Comparison of ENCODE assay signal across 8 cellular contexts in the genomic region with DNA sequence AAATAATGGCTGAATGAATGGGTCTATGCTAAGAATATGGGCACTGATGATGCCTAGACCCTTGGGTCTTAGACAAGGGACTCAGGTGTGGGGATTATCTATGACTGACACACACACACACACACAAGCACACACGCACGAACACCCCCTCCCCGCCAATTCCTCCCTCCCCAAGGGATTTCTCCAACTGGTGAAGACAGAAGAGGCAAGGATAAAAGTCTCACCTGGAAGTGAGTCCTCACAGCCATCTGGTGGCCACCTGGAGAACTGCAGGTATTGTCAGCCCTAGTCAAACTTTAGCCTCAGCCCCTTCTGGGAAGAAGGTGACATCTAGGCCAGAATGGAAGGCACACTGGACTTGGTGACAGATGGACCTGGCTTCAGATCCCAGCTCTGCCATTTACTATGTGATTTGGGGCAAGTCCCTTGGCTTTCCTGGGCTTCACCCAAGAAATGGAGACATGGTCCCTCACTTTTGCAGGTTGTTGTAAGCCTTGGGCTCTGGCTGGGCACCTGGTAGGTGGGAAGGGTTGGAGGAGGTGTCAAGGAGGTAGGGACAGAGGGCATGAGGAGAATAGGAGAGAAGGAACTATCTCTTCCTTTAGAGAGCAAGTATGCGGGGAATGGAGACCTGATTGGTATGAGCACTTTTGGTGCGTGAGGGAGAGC. TPM values are rescaled to one million over a fixed set of nuclear protein-coding genes. Genes with fewer than 3 reads are reported as not detected.
A peak's percentile ranks its signal among the peaks of the same experiment; 100 is the strongest.
DNase-seq lines count a peak whose midpoint lies in the region; ATAC-seq and TF ChIP-seq lines count a peak whose summit lies in the region.

No MANE protein-coding gene starts in this region.

- H3K27me3 ChIP-seq in CD4-positive, alpha-beta memory T cell (ENCODE audit: insufficient read depth, low read length) = no peaks in the 10 kb centered on the region
- H3K27me3 ChIP-seq in heart left ventricle (no peaks in the 10 kb centered on the region), smooth muscle cell (ENCODE audit: low read depth) (no peaks in the 10 kb centered on the region)

- H2AFZ ChIP-seq in smooth muscle cell (ENCODE audit: low read depth) = no peak overlapping the region

- no peak overlapping the region for H3K4me2 ChIP-seq in smooth muscle cell

- peaks cover 16% of the 10 kb centered on the region for H3K4me1 ChIP-seq in CD4-positive, alpha-beta memory T cell (ENCODE audit: insufficient read depth, low read length)
- H3K4me1 ChIP-seq in heart left ventricle (peaks cover 7 to 30% (median 17%) of the 10 kb centered on the region in 12 donors), smooth muscle cell (ENCODE audit: low read depth) (peaks cover 4% of the 10 kb centered on the region)

- POLR2A ChIA-PET in CD4-positive, alpha-beta memory T cell (lab: Charles Lee; ENCODE audit: partially characterized antibody) = no interaction called here
- POLR2A ChIA-PET in RWPE1 (lab: Yijun Ruan, JAX; ENCODE audit: low non-redundant PET) = interaction anchor here (1.7 kb wide), 1 partner anchor 22 kb away, joined by 3 read pairs; the partner anchor contains the start of gene MAP3K6

- no peak overlapping the region for H3K27ac ChIP-seq in CD4-positive, alpha-beta memory T cell (ENCODE audit: low read depth, low read length)
- H3K27ac ChIP-seq in RWPE1 (no peak overlapping the region), heart left ventricle (peak overlapping the region in 5 of 12 donors; percentile 3 to 64 (median 11)), smooth muscle cell (ENCODE audit: low read depth) (no peak overlapping the region)

- ATAC-seq in heart left ventricle = peak in 1 of 4 donors; percentile 20
- no peak for ATAC-seq in GM19452 (IDR thresholded peaks at IDR 0.05; ENCODE audit: unreplicated experiment)
- ATAC-seq in HG03354 (IDR thresholded peaks at IDR 0.05; ENCODE audit: poor library complexity, severe bottlenecking, unreplicated experiment) = no peak

- H3F3A ChIP-seq in smooth muscle cell (ENCODE audit: low read depth) = no peaks in the 10 kb centered on the region

- peaks cover 10 to 17% (median 14%) of the 10 kb centered on the region in 4 donors for H3K4me1 Mint-ChIP-seq in CD4-positive, alpha-beta memory T cell
- peaks cover 17% of the 10 kb centered on the region for H3K4me1 Mint-ChIP-seq in HFFc6 (ENCODE audit: low read depth)

- TF ChIP-seq CTCF in HFFc6 (IDR thresholded peaks at IDR 0.05) (peak; percentile 92), RWPE1 (conservative IDR thresholded peaks at IDR 0.05; ENCODE audit: low read depth) (peak; percentile 91), heart left ventricle (IDR thresholded peaks at IDR 0.05) (peak; percentile 77 to 90 (median 84)), smooth muscle cell (IDR thresholded peaks at IDR 0.05; ENCODE audit: borderline replicate concordance, insufficient read depth, poor library complexity, severe bottlenecking) (peak; percentile 92)

- CTCF ChIA-PET in CD4-positive, alpha-beta memory T cell (lab: Charles Lee; ENCODE audit: partially characterized antibody) = interaction anchor here (0.6 to 12.1 kb wide), 20 partner anchors 9 to 344 kb away, joined by 3 to 325 read pairs (median 4); partner anchors contain the start of gene MAP3K6
- CTCF ChIA-PET in RWPE1 (lab: Yijun Ruan, JAX) = interaction anchor here (0.6 to 5.3 kb wide), 10 partner anchors 9 to 294 kb away, joined by 3 to 45 read pairs (median 5); partner anchors contain the start of gene MAP3K6

- no peak overlapping the region for H3K9ac ChIP-seq in smooth muscle cell (ENCODE audit: low read depth)

- peak overlapping the region in 4 of 7 donors; percentile 1 to 87 (median 76) for H3K27ac Mint-ChIP-seq in CD4-positive, alpha-beta memory T cell
- no peak overlapping the region for H3K27ac Mint-ChIP-seq in HFFc6

- H3K36me3 ChIP-seq in CD4-positive, alpha-beta memory T cell (ENCODE audit: insufficient read depth, low read length) = no peaks in the 10 kb centered on the region
- H3K36me3 ChIP-seq in heart left ventricle = no peaks in the 10 kb centered on the region
- H3K36me3 ChIP-seq in smooth muscle cell (ENCODE audit: low read depth) = no peaks in the 10 kb centered on the region

- H3K36me3 Mint-ChIP-seq in CD4-positive, alpha-beta memory T cell = no peaks in the 10 kb centered on the region
- no peaks in the 10 kb centered on the region for H3K36me3 Mint-ChIP-seq in HFFc6 (ENCODE audit: low read depth)

- H3K9me3 Mint-ChIP-seq in CD4-positive, alpha-beta memory T cell = no peaks in the 10 kb centered on the region
- H3K9me3 Mint-ChIP-seq in HFFc6 = no peaks in the 10 kb centered on the region

- intact Hi-C loops in CD4-positive, alpha-beta memory T cell (cut with micrococcal nuclease) = loop anchor here (1.0 to 2.0 kb wide), 4 partner anchors 24 to 87 kb away; no protein-coding TSS in a partner anchor
- intact Hi-C loops in heart left ventricle (cut with DNase I) = loop anchor here in 4 of 10 donors (2.0 to 10.0 kb wide), 5 partner anchors 22 to 286 kb away; partner anchors contain the start of gene MAP3K6 (in 1 of the 4)

- H3K79me2 ChIP-seq in smooth muscle cell (ENCODE audit: low read depth) = no peaks in the 10 kb centered on the region

- TF ChIP-seq POLR2A in heart left ventricle (IDR thresholded peaks at IDR 0.05) = no peak

- peak overlapping the region in 1 of 8 donors; percentile 35 for H3K4me3 Mint-ChIP-seq in CD4-positive, alpha-beta memory T cell
- H3K4me3 Mint-ChIP-seq in HFFc6 = no peak overlapping the region

- H3K9me3 ChIP-seq in CD4-positive, alpha-beta memory T cell (ENCODE audit: control insufficient read depth in 1 of 2, low read length in 2 of 2) = no peaks in the 10 kb centered on the region
- H3K9me3 ChIP-seq in heart left ventricle (no peaks in the 10 kb centered on the region), smooth muscle cell (replicated peaks; ENCODE audit: low read depth) (no peaks in the 10 kb centered on the region)

- WGBS in heart left ventricle, 4 donors = 37 to 43% (median 42%) methylated on average over 5 of the region's 5 CpGs
- 41% methylated on average over 5 of the region's 5 CpGs for WGBS in smooth muscle cell (ENCODE audit: low lambda C conversion rate)

- DNase-seq in CD4-positive, alpha-beta memory T cell = peak; percentile 69 to 74 (median 70)
- DNase-seq in HFFc6 = peak; percentile 36
- peak; percentile 74 for DNase-seq in RWPE1 (ENCODE audit: low spot score)
- DNase-seq in activated gamma-delta T cell treated with anti-CD3 and anti-CD28 coated beads, Interleukin-2, amount 50 U/mL, for 16 hours (ENCODE audit: low read depth) = peak; percentile 65
- DNase-seq in heart left ventricle = peak in 4 of 5 donors; percentile 58 to 69 (median 68)
- no peak for DNase-seq in smooth muscle cell (lab: John Stamatoyannopoulos, UW; ENCODE audit: unreplicated experiment)

- no peak overlapping the region for H3K4me3 ChIP-seq in CD4-positive, alpha-beta memory T cell (ENCODE audit: low read length in 2 of 2)
- H3K4me3 ChIP-seq in heart left ventricle = no peak overlapping the region
- no peak overlapping the region for H3K4me3 ChIP-seq in smooth muscle cell

- peaks cover 3 to 4% of the 10 kb centered on the region in 2 donors for H3K27me3 Mint-ChIP-seq in CD4-positive, alpha-beta memory T cell
- H3K27me3 Mint-ChIP-seq in HFFc6 (ENCODE audit: insufficient read depth) = no peaks in the 10 kb centered on the region; the same call in none of the 2 replicates

- no peaks in the 10 kb centered on the region for H4K20me1 ChIP-seq in smooth muscle cell (ENCODE audit: low read depth)

RNA-seq across cellular contexts. Expression of gene GPR3, which starts 4.0 kb away (rescaled TPM):
- not detected for total RNA-seq in CD4-positive, alpha-beta memory T cell
- polyA plus RNA-seq in CD4-positive, alpha-beta memory T cell = not detected
- total RNA-seq in HFFc6 (2021; fragmentation: NEBNext Ultra II Directional; extraction: Animal tissue kit (Norgen Biotek cat#: 25700)) = 1 to 10 TPM; 2.3 to 3.3 (median 2.9) TPM
- 1 to 10 TPM in 2 of 9 donors, under 1 TPM in 6, not detected in 1; 0.28 to 2.4 (median 0.53) TPM for total RNA-seq in heart left ventricle
- polyA plus RNA-seq in heart left ventricle = 1 to 10 TPM in 1 of 2 donors, under 1 TPM in 1; 0.11 to 3.7 TPM
- total RNA-seq in smooth muscle cell = 2.7 and 3.9 TPM in 2 replicates
- 3.9 and 4.0 TPM in 2 replicates for polyA plus RNA-seq in smooth muscle cell

RNA-seq across cellular contexts. Expression of gene CD164L2, which starts 5.3 kb away (rescaled TPM):
- not detected for total RNA-seq in CD4-positive, alpha-beta memory T cell
- polyA plus RNA-seq in CD4-positive, alpha-beta memory T cell = under 1 TPM in 1 of 2 donors, not detected in 1; 0.22 TPM
- total RNA-seq in HFFc6 (2021; fragmentation: NEBNext Ultra II Directional; extraction: Animal tissue kit (Norgen Biotek cat#: 25700)) = not detected
- total RNA-seq in heart left ventricle (not detected), smooth muscle cell (0.09 and 0.31 TPM in 2 replicates)
- polyA plus RNA-seq in heart left ventricle (not detected), smooth muscle cell (0.45 TPM in 1 of 2 replicates, not detected in the other)

RNA-seq across cellular contexts. Expression of gene FCN3, which starts 13.8 kb away (rescaled TPM):
- not detected for total RNA-seq in CD4-positive, alpha-beta memory T cell
- polyA plus RNA-seq in CD4-positive, alpha-beta memory T cell = not detected
- total RNA-seq in HFFc6 (2021; fragmentation: NEBNext Ultra II Directional; extraction: Animal tissue kit (Norgen Biotek cat#: 25700)) = not detected
- 100 to 1,000 TPM in 1 of 9 donors, 10 to 100 TPM in 5, 1 to 10 TPM in 3; 2.4 to 112 (median 31.9) TPM for total RNA-seq in heart left ventricle
- polyA plus RNA-seq in heart left ventricle = 100 to 1,000 TPM in 1 of 2 donors, 10 to 100 TPM in 1; 60.8 to 141 TPM
- not detected in 2 replicates for total RNA-seq in smooth muscle cell
- 0.69 TPM in 1 of 2 replicates, not detected in the other for polyA plus RNA-seq in smooth muscle cell

RNA-seq across cellular contexts. Expression of gene MAP3K6, which starts 21.7 kb away (rescaled TPM):
- total RNA-seq in CD4-positive, alpha-beta memory T cell = 10 to 100 TPM in 1 of 2 experiments, 1 to 10 TPM in 1; 8.8 to 11.7 TPM
- 1 to 10 TPM; 4.5 to 8.1 TPM for polyA plus RNA-seq in CD4-positive, alpha-beta memory T cell
- 10 to 100 TPM; 22.6 to 30.8 (median 27.7) TPM for total RNA-seq in HFFc6 (2021; fragmentation: NEBNext Ultra II Directional; extraction: Animal tissue kit (Norgen Biotek cat#: 25700))
- total RNA-seq in heart left ventricle (10 to 100 TPM; 21.1 to 77.0 (median 36.5) TPM), smooth muscle cell (9.1 and 14.1 TPM in 2 replicates)
- polyA plus RNA-seq in heart left ventricle (10 to 100 TPM; 48.6 to 64.3 TPM), smooth muscle cell (29.0 and 45.7 TPM in 2 replicates)

RNA-seq across cellular contexts. Expression of gene SYTL1, which starts 46.6 kb away (rescaled TPM):
- 100 to 1,000 TPM; 146 to 158 TPM for total RNA-seq in CD4-positive, alpha-beta memory T cell
- polyA plus RNA-seq in CD4-positive, alpha-beta memory T cell = 100 to 1,000 TPM in 1 of 2 donors, 10 to 100 TPM in 1; 99.7 to 141 TPM
- total RNA-seq in HFFc6 (2021; fragmentation: NEBNext Ultra II Directional; extraction: Animal tissue kit (Norgen Biotek cat#: 25700)) = under 1 TPM in 2 of 6 experiments, not detected in 4; 0.08 to 0.45 TPM
- total RNA-seq in heart left ventricle (1 to 10 TPM in 2 of 9 donors, under 1 TPM in 6, not detected in 1; 0.23 to 6.0 (median 0.46) TPM), smooth muscle cell (15.2 and 16.5 TPM in 2 replicates)
- polyA plus RNA-seq in heart left ventricle (1 to 10 TPM in 1 of 2 donors, under 1 TPM in 1; 0.57 to 1.2 TPM), smooth muscle cell (14.2 and 48.1 TPM in 2 replicates)
